18 cellular contexts compared by ENCODE assay signal in the genomic region with DNA sequence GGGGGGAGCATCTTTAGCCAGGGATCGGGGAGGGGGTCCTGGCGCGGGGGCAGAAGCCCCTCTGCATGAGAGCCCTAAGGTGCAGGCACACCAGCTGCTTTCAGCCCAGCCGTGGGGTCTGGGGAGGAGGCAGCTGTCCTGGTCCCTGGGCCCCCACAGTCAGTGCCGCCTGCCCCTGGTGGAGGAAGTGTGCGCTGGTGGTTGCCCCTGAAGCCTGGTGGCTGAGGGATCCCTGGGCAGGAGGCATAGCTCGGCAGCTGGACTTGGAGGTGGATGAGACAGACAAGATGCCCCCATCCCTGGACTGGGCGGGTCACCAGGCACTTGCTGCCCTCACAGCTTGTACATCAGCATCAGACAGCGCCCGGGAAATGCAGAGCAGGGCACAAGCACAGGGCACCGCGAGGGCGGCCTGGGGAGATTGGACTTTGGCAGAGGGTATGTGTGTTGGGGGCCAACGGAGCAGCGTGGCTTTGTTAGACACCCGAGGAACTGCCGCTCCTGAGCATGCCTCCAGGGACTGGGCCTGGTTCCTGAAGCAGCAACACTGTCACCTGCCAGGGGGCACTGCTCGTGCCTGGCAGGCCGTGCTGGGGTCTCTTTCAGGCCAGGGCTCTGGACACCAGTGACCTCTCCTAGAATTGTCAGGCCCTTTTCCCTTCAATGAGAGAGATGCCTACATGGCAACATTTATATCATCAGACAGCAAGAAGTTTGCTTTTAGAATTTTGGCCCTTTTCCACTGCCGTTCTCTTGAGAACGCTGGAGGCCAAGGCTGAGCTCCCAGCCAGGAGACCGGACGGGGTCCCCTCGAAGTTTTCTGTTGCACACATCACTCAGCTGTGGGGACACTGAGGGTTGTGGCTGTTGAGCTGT. TPM values are rescaled to one million over a fixed set of nuclear protein-coding genes. Genes with fewer than 3 reads are reported as not detected.
A peak's percentile ranks its signal among the peaks of the same experiment; 100 is the strongest.
DNase-seq lines count a peak whose midpoint lies in the region; ATAC-seq, FAIRE-seq and TF ChIP-seq lines count a peak whose summit lies in the region.
"Had no signal": no experiment of that assay in that cellular context is flagged by ENCODE, and none has a peak within 500 bp of the region (broad histone marks: within the 10 kb centered on the region; RNA-seq: fewer than 3 reads in every experiment).

No MANE protein-coding gene starts in this region.

- intact Hi-C loops in kidney (cut with DNase I), result no loop called here

- H3F3A ChIP-seq in GM23338 (replicated peaks; ENCODE audit: low read depth), result no peaks in the 10 kb centered on the region

- H3K9me2 ChIP-seq in GM23338 (ENCODE audit: insufficient read depth), result no peaks in the 10 kb centered on the region

- H3K36me3 Mint-ChIP-seq in GM23338 (ENCODE audit: low read depth), result peaks cover 74% of the 10 kb centered on the region
- H3K36me3 Mint-ChIP-seq: T-cell had no signal

- H3K36me3 ChIP-seq in GM23338 (ENCODE audit: insufficient read depth) (peaks cover 20% of the 10 kb centered on the region), kidney (ENCODE audit: control insufficient read depth in 1 of 2, insufficient read depth in 2 of 2, low read length in 2 of 2) (peaks cover 4 to 11% of the 10 kb centered on the region in 2 donors)
- H3K36me3 ChIP-seq: BE2C, ovary, vagina had no signal

- H4K20me1 ChIP-seq in GM23338 (replicated peaks; ENCODE audit: insufficient read depth), result no peaks in the 10 kb centered on the region; the same call in none of the 2 replicates

- H3K4me1 Mint-ChIP-seq in GM23338, result peaks cover 14% of the 10 kb centered on the region

- H3K9me3 Mint-ChIP-seq in GM23338, result no peaks in the 10 kb centered on the region
- H3K9me3 Mint-ChIP-seq: activated CD4-positive, alpha-beta T cell treated with anti-CD3 and anti-CD28 coated beads, Interleukin-2, amount 10 ng/mL, durations not matched to agents 7 days and 5 days; T-cell had no signal

- H3K27ac Mint-ChIP-seq in GM23338, result peak overlapping the region; percentile 76
- H3K27ac Mint-ChIP-seq: activated CD4-positive, alpha-beta T cell treated with anti-CD3 and anti-CD28 coated beads, Interleukin-2, amount 10 ng/mL, durations not matched to agents 7 days and 5 days had no signal

- H2AFZ ChIP-seq in GM23338, result no peak overlapping the region

- no peaks in the 10 kb centered on the region for H3K9me3 ChIP-seq in kidney (ENCODE audit: control insufficient read depth in 1 of 2, low read length in 2 of 2)
- H3K9me3 ChIP-seq: BE2C, ovary, sigmoid colon, vagina had no signal

- peaks cover 12% of the 10 kb centered on the region for H3K79me2 ChIP-seq in GM23338 (replicated peaks; ENCODE audit: insufficient read depth)

- H3K27me3 Mint-ChIP-seq in GM23338 (ENCODE audit: insufficient read depth, low read depth, poor library complexity), result peaks cover 5% of the 10 kb centered on the region
- H3K27me3 Mint-ChIP-seq: T-cell had no signal

- H3K27ac ChIP-seq in GM23338 (ENCODE audit: low read depth), result peak overlapping the region; percentile 84
- H3K27ac ChIP-seq in kidney (ENCODE audit: low read depth in 2 of 2, low read length in 2 of 2), result no peak overlapping the region
- H3K27ac ChIP-seq: vagina had no signal

- no peak overlapping the region for H3K9ac ChIP-seq in kidney (ENCODE audit: low read length in 2 of 2)

- TF ChIP-seq CTCF in GM23338 (conservative IDR thresholded peaks at IDR 0.05; ENCODE audit: low read depth in 2 of 2), result peak in 1 of 2 experiments; percentile 31; a peak in 2 of 4 replicates
- peak; percentile 6 for TF ChIP-seq CTCF in astrocyte of the cerebellum (IDR thresholded peaks at IDR 0.05; ENCODE audit: low read depth, low read length, missing control alignments)
- peak; percentile 4 for TF ChIP-seq CTCF in kidney (IDR thresholded peaks at IDR 0.05; ENCODE audit: borderline replicate concordance, extremely low read depth, insufficient read depth)

- no peaks in the 10 kb centered on the region for H3K27me3 ChIP-seq in GM23338 (ENCODE audit: insufficient read depth)
- H3K27me3 ChIP-seq: BE2C, ovary, sigmoid colon, vagina had no signal

- DNase-seq in GM23338 (ENCODE audit: low spot score) (peak; percentile 34), astrocyte of the cerebellum (ENCODE audit: low read depth) (no peak), kidney (no peak), retina (peak; percentile 35), epidermal melanocyte (ENCODE audit: insufficient read length, low spot score) (no peak), G401 (ENCODE audit: low spot score) (no peak)
- DNase-seq: activated CD4-positive, alpha-beta T cell treated with anti-CD3 and anti-CD28 coated beads, Interleukin-2, amount 10 ng/mL, durations not matched to agents 7 days and 5 days; activated naive CD4-positive, alpha-beta T cell treated with anti-CD3 and anti-CD28 coated beads, Interleukin-2, amount 50 U/mL, for 16 hours; NCI-H1694; sigmoid colon; T-cell had no signal

- ATAC-seq in GM23338 (peak; percentile 70), HG02970 (IDR thresholded peaks at IDR 0.05; ENCODE audit: low FRiP score, unreplicated experiment) (no peak)
- ATAC-seq: T-cell had no signal

- H3K4me3 ChIP-seq in GM23338 (no peak overlapping the region), astrocyte of the cerebellum (ENCODE audit: low read depth, low read length) (no peak overlapping the region), kidney (ENCODE audit: low read length in 2 of 2) (peak overlapping the region in 1 of 2 donors; percentile 22)
- H3K4me3 ChIP-seq: ovary, sigmoid colon, vagina had no signal

- H3K4me3 Mint-ChIP-seq in GM23338, result no peak overlapping the region
- H3K4me3 Mint-ChIP-seq: activated CD4-positive, alpha-beta T cell treated with anti-CD3 and anti-CD28 coated beads, Interleukin-2, amount 10 ng/mL, durations not matched to agents 7 days and 5 days; T-cell had no signal

- in situ Hi-C loops in astrocyte of the cerebellum (cut with HindIII; ENCODE audit: low sequenced_read_pairs), result no loop called here
- in situ Hi-C loops in G401 (cut with HindIII; ENCODE audit: low sequenced_read_pairs), result no loop called here

- H3K4me1 ChIP-seq in GM23338 (ENCODE audit: insufficient read depth) (0 out of 2 replicates have a peak, but pooled peaks cover 4% of the 10 kb centered on the region), kidney (ENCODE audit: control insufficient read depth in 1 of 2, insufficient read depth in 1 of 2, low read depth in 1 of 2, low read length in 2 of 2) (peaks cover 7 to 15% of the 10 kb centered on the region in 2 donors)
- H3K4me1 ChIP-seq: BE2C, vagina had no signal

- FAIRE-seq in kidney (lab: Jason Lieb, UNC), result no peak
- FAIRE-seq: astrocyte, D721Med, endometrium had no signal

- H3K4me2 ChIP-seq in GM23338, result no peak overlapping the region

TF ChIP-seq in GM23338, 12 proteins besides CTCF, POLR2A, EP300 and RAD21 (continues in another document):
- TF ChIP-seq EZH2 (IDR thresholded peaks at IDR 0.05; ENCODE audit: low read depth, unreplicated experiment) (no peak), CREB1 (CRISPR knock-in tag; IDR thresholded peaks at IDR 0.05; ENCODE audit: low read depth) (no peak), EZH2phosphoT487 (IDR thresholded peaks at IDR 0.05; ENCODE audit: unreplicated experiment) (no peak), ETS1 (IDR thresholded peaks at IDR 0.05) (no peak), ZNF331 (CRISPR knock-in tag; IDR thresholded peaks at IDR 0.05; ENCODE audit: low read depth) (no peak), NANOG (IDR thresholded peaks at IDR 0.05; ENCODE audit: borderline replicate concordance) (no peak), REST (IDR thresholded peaks at IDR 0.05; ENCODE audit: unreplicated experiment) (no peak), STAT1 (IDR thresholded peaks at IDR 0.05; ENCODE audit: unreplicated experiment) (no peak), ZNF114 (CRISPR knock-in tag; IDR thresholded peaks at IDR 0.05) (no peak), POLR2AphosphoS5 (IDR thresholded peaks at IDR 0.05; ENCODE audit: low read depth) (no peak)

RNA-seq across cellular contexts. Expression of gene CTSL, which starts 41.9 kb away (rescaled TPM):
- 30.4 and 34.5 TPM in 2 replicates for total RNA-seq in GM23338 (2014; rRNA removed; shearing (Covaris generic))
- polyA plus RNA-seq in GM23338 (2016; fragmentation: Nextera tagmentation; extraction: Ambion mirVana) (34.5 and 35.3 TPM in 2 replicates), kidney (ENCODE audit: insufficient read depth, low read depth, low replicate concordance) (237 TPM)
- total RNA-seq in kidney, result 139 TPM
- total RNA-seq in G401 (2014; rRNA removed; shearing (Covaris generic)), result 38.6 and 52.7 TPM in 2 replicates

Comparison
In these comparisons a context has a peak if more than half of its experiments do, and no peak if none do; other contexts are left out.
1. DNase-seq: peak in GM23338 (single experiment) and retina (single experiment); none in astrocyte of the cerebellum (single experiment), kidney (single experiment), epidermal melanocyte (single experiment) and G401 (single experiment).